ENCODE assay signal across 19 cellular contexts in the genomic region with DNA sequence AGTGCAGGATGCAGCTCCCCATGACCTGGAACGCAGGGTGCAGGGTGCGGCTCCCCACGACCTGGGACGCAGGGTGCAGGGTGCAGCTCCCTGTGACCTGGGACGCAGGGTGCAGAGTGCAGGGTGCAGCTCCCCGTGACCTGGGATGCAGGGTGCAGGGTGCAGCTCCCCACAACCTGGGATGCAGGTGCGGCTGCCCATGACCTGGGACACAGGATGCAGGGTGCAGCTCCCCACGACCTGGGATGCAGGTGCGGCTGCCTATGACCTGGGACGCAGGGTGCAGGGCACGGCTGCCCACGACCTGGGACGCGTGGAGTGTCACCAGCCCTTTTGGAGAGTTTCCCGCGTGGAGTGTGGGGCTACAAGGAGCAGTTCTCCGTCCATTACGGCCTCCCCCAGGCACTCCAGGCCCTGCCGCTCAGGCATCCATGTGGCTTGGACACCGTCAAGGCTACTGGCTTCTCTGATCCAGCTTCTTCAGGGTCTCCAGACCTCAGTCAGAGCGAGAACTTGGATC.
"Had no signal": no experiment of that assay in that cellular context is flagged by ENCODE, and none has a peak within 500 bp of the region (broad histone marks: within the 10 kb centered on the region; RNA-seq: fewer than 3 reads in every experiment).

No MANE protein-coding gene starts in this region.

- H3K27me3 ChIP-seq: ascending aorta, gastroesophageal sphincter, testis had no signal

- H3K4me3 ChIP-seq: ascending aorta, gastroesophageal sphincter, prostate gland, testis had no signal

- FAIRE-seq: islet of Langerhans, small intestine, urothelium cell line had no signal

- H3K27ac Mint-ChIP-seq: activated naive CD8-positive, alpha-beta T cell treated with anti-CD3 and anti-CD28 coated beads, Interleukin-2, amount 50 U/mL, for 24 hours; activated T-helper 1 cell treated with anti-CD3 and anti-CD28 coated beads, Interleukin-12 subunit alpha, Interleukin-12 subunit beta, Interleukin-2, Interleukin-4 antibody, amounts not matched to agents 30 ng/mL and 10 ng/mL and 1 ng/mL, durations not matched to agents 14 hours and 24 hours and 36 hours; stimulated activated naive CD8-positive, alpha-beta T cell treated with anti-CD3 and anti-CD28 coated beads, Interleukin-15, Interleukin-2, amounts not matched to agents 100 ng/mL and 50 ng/mL, for 24 hours had no signal

- H3K9me3 ChIP-seq: ascending aorta, gastroesophageal sphincter, prostate gland, testis had no signal

- H3K27me3 Mint-ChIP-seq: stimulated activated naive CD8-positive, alpha-beta T cell treated with anti-CD3 and anti-CD28 coated beads, Interleukin-15, Interleukin-2, amounts not matched to agents 100 ng/mL and 50 ng/mL, for 24 hours had no signal

- H3K4me3 Mint-ChIP-seq: activated naive CD8-positive, alpha-beta T cell treated with anti-CD3 and anti-CD28 coated beads, Interleukin-2, amount 50 U/mL, for 24 hours; activated T-helper 1 cell treated with anti-CD3 and anti-CD28 coated beads, Interleukin-12 subunit alpha, Interleukin-12 subunit beta, Interleukin-2, Interleukin-4 antibody, amounts not matched to agents 30 ng/mL and 10 ng/mL and 1 ng/mL, durations not matched to agents 14 hours and 24 hours and 36 hours; naive B cell; stimulated activated naive CD8-positive, alpha-beta T cell treated with anti-CD3 and anti-CD28 coated beads, Interleukin-15, Interleukin-2, amounts not matched to agents 100 ng/mL and 50 ng/mL, for 24 hours had no signal

- H3K36me3 Mint-ChIP-seq: naive B cell had no signal

- ATAC-seq: activated naive CD8-positive, alpha-beta T cell treated with anti-CD3 and anti-CD28 coated beads, Interleukin-2, amount 50 U/mL, for 24 hours; gastroesophageal sphincter; left lobe of liver; right cardiac atrium had no signal

- H3K36me3 ChIP-seq: ascending aorta, gastroesophageal sphincter, prostate gland had no signal

- H3K9me3 Mint-ChIP-seq: activated naive CD8-positive, alpha-beta T cell treated with anti-CD3 and anti-CD28 coated beads, Interleukin-2, amount 50 U/mL, for 24 hours; activated T-helper 1 cell treated with anti-CD3 and anti-CD28 coated beads, Interleukin-12 subunit alpha, Interleukin-12 subunit beta, Interleukin-2, Interleukin-4 antibody, amounts not matched to agents 30 ng/mL and 10 ng/mL and 1 ng/mL, durations not matched to agents 14 hours and 24 hours and 36 hours; naive B cell; stimulated activated naive CD8-positive, alpha-beta T cell treated with anti-CD3 and anti-CD28 coated beads, Interleukin-15, Interleukin-2, amounts not matched to agents 100 ng/mL and 50 ng/mL, for 24 hours had no signal

- DNase-seq: activated CD4-positive, CD25-positive, alpha-beta regulatory T cell treated with anti-CD3 and anti-CD28 coated beads, Interleukin-2, amount 50 U/mL, for 72 hours; activated naive CD4-positive, alpha-beta T cell treated with Interleukin-2 at 50 U/mL for 16 hours; activated naive CD8-positive, alpha-beta T cell treated with anti-CD3 and anti-CD28 coated beads, Interleukin-2, amount 50 U/mL, for 24 hours; erythroblast; naive B cell; right cardiac atrium; small intestine; stimulated activated CD4-positive, alpha-beta T cell treated with anti-CD3 and anti-CD28 coated beads, Interleukin-4, amount 100 ng/mL, for 24 hours; T-helper 1 cell; T1000; testis had no signal

- H3K27ac ChIP-seq: ascending aorta, gastroesophageal sphincter, prostate gland, testis had no signal
